Comparison of ENCODE assay signal across 8 cellular contexts in genomic region chr3:15427981-15428380, GRCh38. TPM values are rescaled to one million over a fixed set of nuclear protein-coding genes. Genes with fewer than 3 reads are reported as not detected.
A peak's percentile ranks its signal among the peaks of the same experiment; 100 is the strongest.
DNase-seq lines count a peak whose midpoint lies in the region; ATAC-seq and TF ChIP-seq lines count a peak whose summit lies in the region.

No MANE protein-coding gene starts in this region.

- no peak overlapping the region for H2AK5ac ChIP-seq in H9 (ENCODE audit: insufficient read length, low read length)

- no peak overlapping the region for H3K27ac ChIP-seq in H9 (ENCODE audit: insufficient read length, low read depth, low read length)

- ATAC-seq in left cardiac atrium: peak; percentile 9 to 33
- no peak for ATAC-seq in GM21526 (IDR thresholded peaks at IDR 0.05; ENCODE audit: low FRiP score, unreplicated experiment)

- no peak overlapping the region for H2BK5ac ChIP-seq in H9 (ENCODE audit: insufficient read length, low read length)

- H2BK15ac ChIP-seq in H9 (ENCODE audit: low read depth, low read length): no peak overlapping the region

- no peak overlapping the region for H2BK12ac ChIP-seq in H9 (ENCODE audit: insufficient read length, low read depth, low read length)

- H3K79me1 ChIP-seq in H9 (ENCODE audit: insufficient read depth, low read depth, low read length, poor library complexity, severe bottlenecking): no peaks in the 10 kb centered on the region

- TF ChIP-seq CTCF in H9 (conservative IDR thresholded peaks at IDR 0.05): no peak

- H3K4me1 Mint-ChIP-seq in H9: peaks cover 23 to 24% of the 10 kb centered on the region in 2 experiments
- peaks cover 53% of the 10 kb centered on the region for H3K4me1 Mint-ChIP-seq in activated CD4-positive, alpha-beta memory T cell treated with anti-CD3 and anti-CD28 coated beads for 36 hours (ENCODE audit: low read depth)

- intact Hi-C loops in activated CD4-positive, alpha-beta memory T cell treated with anti-CD3 and anti-CD28 coated beads for 36 hours (cut with micrococcal nuclease): loop anchor here (1.0 to 5.0 kb wide), 5 partner anchors 74 to 221 kb away; partner anchors contain the start of genes BTD, CAPN7 and HACL1
- intact Hi-C loops in left cardiac atrium (cut with DNase I): loop anchor here (5.0 to 10.0 kb wide), 2 partner anchors 127 to 129 kb away; no protein-coding TSS in a partner anchor

- DNase-seq in H9 (no peak), left cardiac atrium (no peak), skeletal muscle cell (ENCODE audit: low read depth) (no peak), glomerular visceral epithelial cell (ENCODE audit: extremely low spot score) (no peak), NCI-H1417 (lab: John Stamatoyannopoulos, UW) (no peak)
- DNase-seq in activated CD4-positive, alpha-beta memory T cell treated with anti-CD3 and anti-CD28 coated beads for 36 hours: peak; percentile 12
- DNase-seq in activated effector memory CD4-positive, alpha-beta T cell treated with Interleukin-2 at 50 U/mL for 16 hours: no peak

- no peak overlapping the region for H4K8ac ChIP-seq in H9 (replicated peaks; ENCODE audit: insufficient read length, low read depth, low read length)

- H2BK120ac ChIP-seq in H9 (ENCODE audit: low read depth, low read length, poor library complexity, severe bottlenecking): no peak overlapping the region

- peaks cover 7 to 43% (median 41%) of the 10 kb centered on the region in 3 experiments; a peak in 6 of 7 replicates for H3K36me3 Mint-ChIP-seq in H9 (ENCODE audit: insufficient read depth in 1 of 3, low read depth in 3 of 3)
- H3K36me3 Mint-ChIP-seq in activated CD4-positive, alpha-beta memory T cell treated with anti-CD3 and anti-CD28 coated beads for 36 hours: peaks cover 29% of the 10 kb centered on the region

- peaks cover 13% of the 10 kb centered on the region; the same call in 1 of the 2 replicates for H3K79me2 ChIP-seq in H9 (ENCODE audit: insufficient read depth, low read length)

- H3K23ac ChIP-seq in H9 (ENCODE audit: insufficient read length, low read depth, low read length): no peak overlapping the region

- no peak overlapping the region for H3K56ac ChIP-seq in H9 (ENCODE audit: insufficient read length, low read depth, low read length)

- H3K18ac ChIP-seq in H9 (ENCODE audit: insufficient read length, low read depth, low read length): no peak overlapping the region

- H2AFZ ChIP-seq in H9 (ENCODE audit: low read length): no peak overlapping the region

- peaks cover 19% of the 10 kb centered on the region for H3K23me2 ChIP-seq in H9 (ENCODE audit: insufficient read length, low read depth, low read length, poor library complexity, severe bottlenecking)

- H3K27me3 Mint-ChIP-seq in H9 (ENCODE audit: low read depth): no peaks in the 10 kb centered on the region; the same call in 1 of the 2 replicates
- H3K27me3 Mint-ChIP-seq in activated CD4-positive, alpha-beta memory T cell treated with anti-CD3 and anti-CD28 coated beads for 36 hours: no peaks in the 10 kb centered on the region

- WGBS in H9 (ENCODE audit: extremely low coverage, insufficient read length, low lambda C conversion rate): no CpG with 5 or more reads among the region's 11 CpGs

- CTCF ChIA-PET in activated CD4-positive, alpha-beta memory T cell treated with anti-CD3 and anti-CD28 coated beads for 36 hours (lab: Charles Lee): interaction anchor here (0.7 to 1.0 kb wide), 2 partner anchors 23 to 225 kb away, joined by 3 read pairs; no protein-coding TSS in a partner anchor

- no peaks in the 10 kb centered on the region for H4K20me1 ChIP-seq in H9 (ENCODE audit: control insufficient read depth, insufficient read depth, insufficient read length)

- H3K9ac ChIP-seq in H9 (ENCODE audit: extremely low read depth, insufficient read length, low read length): peak overlapping the region; percentile 66

- H3K27ac Mint-ChIP-seq in H9: peak overlapping the region; percentile 28 to 99 (median 99); a peak in 6 of 7 replicates
- peak overlapping the region; percentile 82 for H3K27ac Mint-ChIP-seq in activated CD4-positive, alpha-beta memory T cell treated with anti-CD3 and anti-CD28 coated beads for 36 hours

- POLR2A ChIA-PET in activated CD4-positive, alpha-beta memory T cell treated with anti-CD3 and anti-CD28 coated beads for 36 hours (lab: Charles Lee): interaction anchor here (0.6 kb wide), 1 partner anchor 166 kb away, joined by 4 read pairs; no protein-coding TSS in a partner anchor

- no peaks in the 10 kb centered on the region for H3K9me3 ChIP-seq in H9 (ENCODE audit: control insufficient read depth, low read depth, low read length)

- H3K4me3 ChIP-seq in skeletal muscle cell (ENCODE audit: low read depth, low read length): peak overlapping the region; percentile 86

- no peak overlapping the region for H3K4ac ChIP-seq in H9 (ENCODE audit: low read depth, low read length)

- H3K4me1 ChIP-seq in H9 (ENCODE audit: insufficient read depth, low read length): no peaks in the 10 kb centered on the region

- H3K4me2 ChIP-seq in H9 (ENCODE audit: insufficient read depth, insufficient read length, low read length): peak overlapping the region; percentile 96

- H3K14ac ChIP-seq in H9 (ENCODE audit: insufficient read depth, low read length): no peak overlapping the region

- no peak overlapping the region for H3T11ph ChIP-seq in H9 (ENCODE audit: low read length)

- H3K27me3 ChIP-seq in H9 (ENCODE audit: insufficient read depth, low read length): no peaks in the 10 kb centered on the region

- no peak overlapping the region for H2BK20ac ChIP-seq in H9 (ENCODE audit: low read depth, low read length, poor library complexity, severe bottlenecking)

- peak overlapping the region; percentile 96 to 99 for H3K4me3 Mint-ChIP-seq in H9
- H3K4me3 Mint-ChIP-seq in activated CD4-positive, alpha-beta memory T cell treated with anti-CD3 and anti-CD28 coated beads for 36 hours: peak overlapping the region; percentile 94

- H4K91ac ChIP-seq in H9 (ENCODE audit: insufficient read length, low read depth, low read length): no peak overlapping the region

- no peaks in the 10 kb centered on the region for H3K9me3 Mint-ChIP-seq in H9
- H3K9me3 Mint-ChIP-seq in activated CD4-positive, alpha-beta memory T cell treated with anti-CD3 and anti-CD28 coated beads for 36 hours: no peaks in the 10 kb centered on the region

- no peak overlapping the region for H4K5ac ChIP-seq in H9 (ENCODE audit: insufficient read length, low read depth, low read length)

RNA-seq across cellular contexts. Expression of gene EAF1, which starts 0.6 kb away (rescaled TPM):
- total RNA-seq in H9 (2021) (34.3 and 37.9 TPM in 2 replicates), left cardiac atrium (10 to 100 TPM in 1 of 2 donors, 1 to 10 TPM in 1; 8.2 to 12.0 TPM)
- total RNA-seq in activated CD4-positive, alpha-beta memory T cell treated with anti-CD3 and anti-CD28 coated beads for 36 hours: 10 to 100 TPM; 23.4 to 23.6 TPM

RNA-seq across cellular contexts. Expression of gene METTL6, which starts 0.6 kb away (rescaled TPM):
- total RNA-seq in H9 (2021): 24.1 and 25.6 TPM in 2 replicates
- 10 to 100 TPM; 17.3 to 17.8 TPM for total RNA-seq in activated CD4-positive, alpha-beta memory T cell treated with anti-CD3 and anti-CD28 coated beads for 36 hours
- 10 to 100 TPM; 10.3 to 10.8 TPM for total RNA-seq in left cardiac atrium
